In genomic region chr10:120938822-120939221, GRCh38 we compare ENCODE assay signal across 22 cellular contexts.
A peak's percentile ranks its signal among the peaks of the same experiment; 100 is the strongest.
DNase-seq lines count a peak whose midpoint lies in the region; ATAC-seq, FAIRE-seq and TF ChIP-seq lines count a peak whose summit lies in the region.
"Had no signal": no experiment of that assay in that cellular context is flagged by ENCODE, and none has a peak within 500 bp of the region (broad histone marks: within the 10 kb centered on the region; RNA-seq: fewer than 3 reads in every experiment).

No MANE protein-coding gene starts in this region.

- no peak overlapping the region for H3K4me3 Mint-ChIP-seq in osteocyte (ENCODE audit: unreplicated experiment)
- H3K4me3 Mint-ChIP-seq: B cell; CD4-positive, alpha-beta T cell; CD8-positive, alpha-beta T cell had no signal

- H3K9me3 ChIP-seq in heart right ventricle (peaks cover 0 to 6% (median 0%) of the 10 kb centered on the region in 11 donors), H1 (ENCODE audit: insufficient read depth in 2 of 2, low read depth in 1 of 2, low read length in 1 of 2) (peaks cover 5% of the 10 kb centered on the region in 2 experiments; a peak in 1 of 4 replicates)
- H3K9me3 ChIP-seq: BLaER1 treated with 17β-estradiol and CSF1 and Interleukin-3, amounts not matched to agents 10 nM and 100 nM; Caco-2 had no signal

- no peaks in the 10 kb centered on the region for H3K79me1 ChIP-seq in H1 (ENCODE audit: low read depth, low read length)

- no peak overlapping the region for H3K56ac ChIP-seq in H1 (replicated peaks; ENCODE audit: insufficient read length, low read depth, low read length)

- H2BK20ac ChIP-seq in H1 (ENCODE audit: low read length): peak overlapping the region; percentile 37; the same call in 1 of the 2 replicates

- H3K14ac ChIP-seq in H1 (ENCODE audit: insufficient read length): no peak overlapping the region

- H3K27me3 Mint-ChIP-seq in osteocyte (ENCODE audit: unreplicated experiment): peaks cover 6% of the 10 kb centered on the region

- H2AFZ ChIP-seq in H1 (ENCODE audit: low read length): no peak overlapping the region

- H2BK120ac ChIP-seq in H1 (replicated peaks; ENCODE audit: low read depth, low read length): no peak overlapping the region

- H3K9ac ChIP-seq in H1 (replicated peaks in 1 of 4; ENCODE audit: extremely low read depth in 1 of 4, low read depth in 3 of 4, low read length in 3 of 4): no peak overlapping the region
- H3K9ac ChIP-seq: BLaER1 treated with 17β-estradiol and CSF1 and Interleukin-3, amounts not matched to agents 10 nM and 100 nM had no signal

- no peak overlapping the region for H3K27ac ChIP-seq in heart right ventricle
- H3K27ac ChIP-seq in H1 (ENCODE audit: low read depth, low read length): no peak overlapping the region
- H3K27ac ChIP-seq: 22Rv1; A549; BLaER1 treated with 17β-estradiol and CSF1 and Interleukin-3, amounts not matched to agents 10 nM and 100 nM; C4-2B had no signal

- no peak for ATAC-seq in heart right ventricle
- ATAC-seq in HG03175 (IDR thresholded peaks at IDR 0.05; ENCODE audit: unreplicated experiment): no peak
- ATAC-seq: A549; CD8-positive, alpha-beta T cell had no signal

- H2BK12ac ChIP-seq in H1 (ENCODE audit: low read depth, low read length): no peak overlapping the region

- TF ChIP-seq CTCF in heart right ventricle (IDR thresholded peaks at IDR 0.05) (no peak), H1 (IDR thresholded peaks at IDR 0.05; ENCODE audit: control extremely low read depth in 1 of 3, insufficient read depth in 1 of 3, low read depth in 1 of 3, low read length in 3 of 3) (no peak), osteocyte (IDR thresholded peaks at IDR 0.05) (no peak)

- no peak overlapping the region; the same call in 1 of the 2 replicates for H4K8ac ChIP-seq in H1 (ENCODE audit: extremely low read depth, insufficient read depth, low read length)

- no peaks in the 10 kb centered on the region for H3K79me2 ChIP-seq in H1 (ENCODE audit: control insufficient read depth in 1 of 2, insufficient read depth in 2 of 2, low read length in 2 of 2)

- no peaks in the 10 kb centered on the region for H4K20me1 ChIP-seq in H1 (replicated peaks in 1 of 2; ENCODE audit: control insufficient read depth in 1 of 2, insufficient read depth in 2 of 2, low read length in 2 of 2)
- H4K20me1 ChIP-seq: BLaER1 treated with 17β-estradiol and CSF1 and Interleukin-3, amounts not matched to agents 10 nM and 100 nM had no signal

- POLR2A ChIA-PET in H1 (lab: Charles Lee; ENCODE audit: partially characterized antibody): no interaction called here

- H3K23ac ChIP-seq in H1 (ENCODE audit: insufficient read length): no peak overlapping the region

- H2AK5ac ChIP-seq in H1 (ENCODE audit: low read depth, low read length): no peak overlapping the region

- 91 to 93% methylated on average over 5 of the region's 5 CpGs for WGBS in heart right ventricle, 2 donors
- WGBS in H1 (ENCODE audit: extremely low coverage in 1 of 2, insufficient coverage in 1 of 2, insufficient read length in 1 of 2, insufficient replicate concordance in 2 of 2, low coverage in 1 of 2, low lambda C conversion rate in 2 of 2, missing lambda C conversion rate in 1 of 2), 2 experiments: 88% methylated on average over 5 of the region's 5 CpGs; no CpG with 5 or more reads in 1 of the 2 experiments

- no peak overlapping the region for H3K4ac ChIP-seq in H1 (replicated peaks; ENCODE audit: insufficient read length, low read depth, low read length)

- no peak overlapping the region for H4K5ac ChIP-seq in H1 (ENCODE audit: insufficient read length, low read depth, low read length)

- H2BK15ac ChIP-seq in H1 (ENCODE audit: low read length): no peak overlapping the region

- CTCF ChIA-PET in H1 (lab: Charles Lee; ENCODE audit: partially characterized antibody): interaction anchor here (0.7 to 1.9 kb wide), 6 partner anchors 9 to 457 kb away, joined by 3 to 5 read pairs (median 3); no protein-coding TSS in a partner anchor

- TF ChIP-seq RAD21 in H1 (IDR thresholded peaks at IDR 0.05 in 1 of 2, conservative IDR thresholded peaks at IDR 0.05 in 1 of 2; ENCODE audit: low read depth in 2 of 2, low read length in 2 of 2): no peak

- no peaks in the 10 kb centered on the region for H3K36me3 Mint-ChIP-seq in osteocyte (ENCODE audit: unreplicated experiment)
- H3K36me3 Mint-ChIP-seq: CD8-positive, alpha-beta T cell had no signal

- intact Hi-C loops in cardiac septum (cut with DNase I): no loop called here
- intact Hi-C loops in heart right ventricle (cut with DNase I): no loop called here

- TF ChIP-seq EP300 in H1 (IDR thresholded peaks at IDR 0.05; ENCODE audit: borderline replicate concordance in 1 of 2, low read depth in 2 of 2, low read length in 2 of 2): no peak

- no peak for TF ChIP-seq POLR2A in H1 (IDR thresholded peaks at IDR 0.05; ENCODE audit: control extremely low read depth in 1 of 2, low read depth in 2 of 2, low read length in 2 of 2)

- H3K27me3 ChIP-seq in heart right ventricle (peaks cover 0 to 27% (median 16%) of the 10 kb centered on the region in 7 donors), H1 (replicated peaks in 1 of 4; ENCODE audit: control insufficient read depth in 3 of 4, extremely low read depth in 1 of 4, insufficient read depth in 3 of 4, low read length in 3 of 4) (no peaks in the 10 kb centered on the region)
- H3K27me3 ChIP-seq: BLaER1 treated with 17β-estradiol and CSF1 and Interleukin-3, amounts not matched to agents 10 nM and 100 nM had no signal

- H3K9me3 Mint-ChIP-seq in osteocyte (ENCODE audit: unreplicated experiment): peaks cover 6% of the 10 kb centered on the region
- H3K9me3 Mint-ChIP-seq: CD4-positive, alpha-beta T cell; CD8-positive, alpha-beta T cell had no signal

- H3K4me2 ChIP-seq in H1 (ENCODE audit: insufficient read depth in 1 of 2, low read depth in 2 of 2, low read length in 2 of 2): no peak overlapping the region
- H3K4me2 ChIP-seq: A549; BLaER1 treated with 17β-estradiol and CSF1 and Interleukin-3, amounts not matched to agents 10 nM and 100 nM had no signal

- peak; percentile 46 for DNase-seq in cardiac septum (ENCODE audit: low spot score)
- DNase-seq in heart right ventricle: no peak
- no peak for DNase-seq in H1 (ENCODE audit: low read depth in 1 of 2, low spot score in 2 of 2)
- peak; percentile 63 for DNase-seq in osteocyte (ENCODE audit: extremely low spot score, unreplicated experiment)
- DNase-seq in NCI-H187 treated with DMSO at 0.1 percent for 48 hours (lab: John Stamatoyannopoulos, UW): no peak
- DNase-seq: AML-193; Caco-2; Calu3; CD4-positive, alpha-beta T cell; CD8-positive, alpha-beta T cell; DMS79 treated with DMSO at 0.1 percent for 48 hours; GF-D8 had no signal

- H3K27ac Mint-ChIP-seq in osteocyte (ENCODE audit: unreplicated experiment): no peak overlapping the region
- H3K27ac Mint-ChIP-seq: B cell; CD4-positive, alpha-beta T cell; CD8-positive, alpha-beta T cell had no signal

- peaks cover 8% of the 10 kb centered on the region for H3K4me1 Mint-ChIP-seq in osteocyte (ENCODE audit: unreplicated experiment)

- H2BK5ac ChIP-seq in H1 (ENCODE audit: low read depth, low read length): no peak overlapping the region

- H3K4me1 ChIP-seq in heart right ventricle: peaks cover 0 to 8% (median 0%) of the 10 kb centered on the region in 9 donors
- H3K4me1 ChIP-seq in H1 (replicated peaks in 1 of 4; ENCODE audit: control insufficient read depth in 3 of 4, insufficient read depth in 4 of 4, low read length in 3 of 4): peaks cover 0 to 1% (median 0%) of the 10 kb centered on the region in 4 experiments; a peak in 3 of 7 replicates
- H3K4me1 ChIP-seq: A549 had no signal

- no peak overlapping the region for H4K91ac ChIP-seq in H1 (replicated peaks; ENCODE audit: insufficient read length, low read length)

- no peaks in the 10 kb centered on the region for H3K36me3 ChIP-seq in heart right ventricle
- H3K36me3 ChIP-seq in H1 (ENCODE audit: control insufficient read depth in 2 of 4, insufficient read depth in 4 of 4, low read length in 3 of 4): no peaks in the 10 kb centered on the region
- H3K36me3 ChIP-seq: BLaER1 treated with 17β-estradiol and CSF1 and Interleukin-3, amounts not matched to agents 10 nM and 100 nM had no signal

- H3K18ac ChIP-seq in H1 (ENCODE audit: extremely low read depth, low read length): no peak overlapping the region

- no peak for FAIRE-seq in H1 (lab: Jason Lieb, UNC)
- FAIRE-seq: A549, D721Med, G401.6, GM12891, GM19239 had no signal

- H3K23me2 ChIP-seq in H1 (ENCODE audit: low read depth, low read length): no peaks in the 10 kb centered on the region

- H3K4me3 ChIP-seq in heart right ventricle (no peak overlapping the region), H1 (ENCODE audit: extremely low read depth in 1 of 4, insufficient read depth in 2 of 4, low read depth in 3 of 4, low read length in 4 of 4) (no peak overlapping the region)
- H3K4me3 ChIP-seq: A549; BLaER1 treated with 17β-estradiol and CSF1 and Interleukin-3, amounts not matched to agents 10 nM and 100 nM had no signal

TF ChIP-seq in H1, 55 proteins besides CTCF, POLR2A, EP300 and RAD21 (continues in another document):
- TF ChIP-seq BACH1 (IDR thresholded peaks at IDR 0.05; ENCODE audit: low read length) (no peak), ASH2L (IDR thresholded peaks at IDR 0.05; ENCODE audit: low read length) (no peak), KDM4A (IDR thresholded peaks at IDR 0.05; ENCODE audit: low read depth, low read length, severe bottlenecking) (no peak), SAP30 (IDR thresholded peaks at IDR 0.05; ENCODE audit: insufficient read depth, insufficient replicate concordance, low read length) (no peak), RBBP5 (IDR thresholded peaks at IDR 0.05; ENCODE audit: borderline replicate concordance, low read depth, low read length) (no peak), NRF1 (IDR thresholded peaks at IDR 0.05; ENCODE audit: low read depth, low read length) (no peak), ZNF274 (IDR thresholded peaks at IDR 0.05; ENCODE audit: borderline replicate concordance, extremely low read depth, low read length) (no peak), GTF2F1 (IDR thresholded peaks at IDR 0.05; ENCODE audit: borderline replicate concordance, low read depth, low read length) (no peak), CBX5 (IDR thresholded peaks at IDR 0.05; ENCODE audit: low read depth, low read length) (no peak), CHD1 (IDR thresholded peaks at IDR 0.05; ENCODE audit: low read depth, low read length) (no peak), HDAC2 (IDR thresholded peaks at IDR 0.05; ENCODE audit: borderline replicate concordance in 1 of 2, low read depth in 2 of 2, low read length in 2 of 2) (no peak), CTBP2 (IDR thresholded peaks at IDR 0.05; ENCODE audit: borderline replicate concordance, insufficient read depth, insufficient read length, low read length) (no peak), RFX5 (IDR thresholded peaks at IDR 0.05; ENCODE audit: borderline replicate concordance, low read depth, low read length) (no peak), RNF2 (IDR thresholded peaks at IDR 0.05; ENCODE audit: borderline replicate concordance, low read depth, low read length, missing control alignments, poor library complexity, severe bottlenecking) (no peak)

Comparison
In these comparisons a context has a peak if more than half of its experiments do, and no peak if none do; other contexts are left out.
1. DNase-seq: peak in cardiac septum (single experiment) and osteocyte (single experiment); none in heart right ventricle (0 of 2), H1 (0 of 2) and NCI-H187 treated with DMSO at 0.1 percent for 48 hours (single experiment).